27 cellular contexts compared by ENCODE assay signal in the genomic region with DNA sequence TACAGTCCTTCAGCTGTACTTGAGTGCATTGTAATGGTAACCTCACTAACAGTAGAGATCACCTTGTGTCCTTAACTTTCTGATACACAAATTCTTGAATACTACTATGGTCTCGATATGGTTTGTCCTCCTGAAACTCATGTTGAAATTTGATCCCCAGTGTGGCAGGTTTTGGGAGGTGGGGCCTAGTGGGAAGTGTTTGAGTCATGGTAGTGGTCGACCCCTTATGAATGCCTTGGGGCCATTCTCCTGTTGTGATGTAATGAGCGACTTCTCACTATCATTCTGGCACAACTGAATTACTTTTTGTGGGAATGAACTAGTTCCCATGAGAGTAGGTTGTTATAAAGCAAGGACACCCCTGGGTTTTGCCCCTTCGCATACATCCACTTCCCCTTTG. TPM values are rescaled to one million over a fixed set of nuclear protein-coding genes. Genes with fewer than 3 reads are reported as not detected.
A peak's percentile ranks its signal among the peaks of the same experiment; 100 is the strongest.
DNase-seq lines count a peak whose midpoint lies in the region; ATAC-seq and TF ChIP-seq lines count a peak whose summit lies in the region.
"Had no signal": no experiment of that assay in that cellular context is flagged by ENCODE, and none has a peak within 500 bp of the region (broad histone marks: within the 10 kb centered on the region; RNA-seq: fewer than 3 reads in every experiment).

No MANE protein-coding gene starts in this region.

- H3K4me3 ChIP-seq in testis: no peak overlapping the region
- H3K4me3 ChIP-seq: A549, cardiac muscle cell, coronary artery, vagina had no signal

- ATAC-seq in GM21381 (IDR thresholded peaks at IDR 0.05; ENCODE audit: unreplicated experiment): no peak
- ATAC-seq: A549; activated CD8-positive, alpha-beta memory T cell treated with anti-CD3 and anti-CD28 coated beads, Interleukin-2, amount 10 ng/mL, durations not matched to agents 7 days and 5 days; Right ventricle myocardium inferior; sciatic nerve had no signal

- 96 to 97% methylated on average over 4 of the region's 4 CpGs for WGBS in testis, 2 donors

- intact Hi-C loops in testis (cut with DNase I; ENCODE audit: low total_unique reads): no loop called here

- peak; percentile 35 for DNase-seq in EH (ENCODE audit: low read depth)
- DNase-seq in LHCN-M2 (ENCODE audit: low read depth): peak; percentile 19
- DNase-seq in amniotic epithelial cell (ENCODE audit: low read depth): peak; percentile 3
- DNase-seq in kidney tubule cell (ENCODE audit: low spot score): peak; percentile 2
- DNase-seq in NCI-H526 treated with DMSO at 0.1 percent for 48 hours (lab: John Stamatoyannopoulos, UW): no peak
- no peak for DNase-seq in testis
- no peak for DNase-seq in hypothalamus (lab: John Stamatoyannopoulos, UW)
- DNase-seq: activated CD4-positive, alpha-beta T cell treated with anti-CD3 and anti-CD28 coated beads, Interleukin-2, amount 50 U/mL, for 1 hour; activated CD8-positive, alpha-beta memory T cell treated with anti-CD3 and anti-CD28 coated beads, Interleukin-2, amount 10 ng/mL, durations not matched to agents 7 days and 5 days; activated T-cell treated with anti-CD3 and anti-CD28 coated beads, Interleukin-2, amount 50 U/mL, for 48 hours; AML-193; amniotic stem cell; CD4-positive, alpha-beta T cell; DMS 273 treated with DMSO at 0.1 percent for 48 hours; effector memory CD4-positive, alpha-beta T cell; head of caudate nucleus; mesenchymal stem cell; NCI-H1417; NCI-H446 treated with DMSO at 0.1 percent for 48 hours; stimulated activated naive CD4-positive, alpha-beta T cell had no signal

- H3K4me1 ChIP-seq in testis: no peaks in the 10 kb centered on the region
- H3K4me1 ChIP-seq: A549, vagina had no signal

- H3K27me3 ChIP-seq in testis: no peaks in the 10 kb centered on the region
- H3K27me3 ChIP-seq: cardiac muscle cell, vagina had no signal

- no peak for TF ChIP-seq CTCF in testis (IDR thresholded peaks at IDR 0.05)

- H3K27ac ChIP-seq in testis: no peak overlapping the region
- H3K27ac ChIP-seq: A549, cardiac muscle cell, coronary artery, vagina had no signal

- no peaks in the 10 kb centered on the region for H3K36me3 ChIP-seq in testis (ENCODE audit: low read depth, missing control alignments)

- H3K9me3 ChIP-seq in testis: no peaks in the 10 kb centered on the region
- H3K9me3 ChIP-seq: A549, vagina had no signal

- TF ChIP-seq POLR2A in testis (IDR thresholded peaks at IDR 0.05): no peak

RNA-seq across cellular contexts. Expression of a gene that starts 52.3 kb away (rescaled TPM):
- total RNA-seq in LHCN-M2 (2014; rRNA removed) (24.4 and 35.6 TPM in 2 replicates), testis (10 to 100 TPM; 27.4 to 37.2 TPM)
- 14.4 TPM for polyA plus RNA-seq in LHCN-M2 (2012)
- 46.4 TPM for polyA plus RNA-seq in testis (ENCODE audit: insufficient read depth, low read depth, low replicate concordance)

Comparison
In these comparisons a context has a peak if more than half of its experiments do, and no peak if none do; other contexts are left out.
1. DNase-seq: peak in EH (single experiment), LHCN-M2 (single experiment), amniotic epithelial cell (single experiment) and kidney tubule cell (single experiment); none in NCI-H526 treated with DMSO at 0.1 percent for 48 hours (single experiment), testis (single experiment) and hypothalamus (0 of 51).